Comparison of ENCODE assay signal across 13 cellular contexts in the genomic region with DNA sequence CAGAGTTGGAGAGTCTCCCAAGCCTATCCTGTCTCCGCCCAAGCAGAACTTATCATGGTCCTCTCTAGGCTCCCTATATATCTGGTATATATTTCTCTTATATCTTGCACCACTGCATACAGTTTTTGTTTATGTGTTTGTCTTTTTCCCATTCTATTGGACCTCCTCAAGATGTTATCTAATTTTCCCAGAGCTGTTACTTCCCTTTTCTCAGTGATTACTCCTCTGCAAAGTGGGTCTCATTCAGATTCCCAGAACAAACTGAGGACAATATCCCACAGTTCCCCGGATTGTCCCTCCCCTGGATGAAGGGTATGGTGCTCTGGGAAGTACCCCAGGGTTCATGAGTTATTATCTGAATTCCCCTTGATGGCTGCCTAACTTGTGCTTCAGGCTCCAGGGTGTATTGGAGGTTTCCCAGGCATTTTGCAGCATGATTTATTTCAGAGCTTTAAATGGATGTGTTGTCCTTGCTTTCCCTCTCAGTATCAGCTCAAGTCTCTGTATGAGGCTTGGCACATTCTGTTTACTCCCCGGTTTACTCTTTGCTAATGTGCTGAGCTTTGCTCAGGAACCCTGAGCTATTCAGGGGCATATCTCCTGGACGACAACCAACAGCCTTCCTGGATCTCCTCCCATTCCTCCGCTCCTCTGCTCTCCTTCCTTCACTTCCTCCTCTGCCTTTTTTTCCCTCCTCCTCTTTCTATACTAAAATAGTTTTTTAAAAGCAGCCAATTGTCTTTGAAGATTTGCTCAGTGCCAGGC.
DNase-seq lines count a peak whose midpoint lies in the region; ATAC-seq lines count a peak whose summit lies in the region.
"Had no signal": no experiment of that assay in that cellular context is flagged by ENCODE, and none has a peak within 500 bp of the region (broad histone marks: within the 10 kb centered on the region; RNA-seq: fewer than 3 reads in every experiment).

No MANE protein-coding gene starts in this region.

- peaks cover 6% of the 10 kb centered on the region for H3K9me3 Mint-ChIP-seq in stimulated activated effector memory CD8-positive, alpha-beta T cell treated with anti-CD3 and anti-CD28 coated beads, Interleukin-12 subunit alpha, Interleukin-12 subunit beta, amount 100 ng/mL, for 72 hours
- H3K9me3 Mint-ChIP-seq in activated T-cell treated with anti-CD3 and anti-CD28 coated beads, Interleukin-2, amount 50 U/mL, for 72 hours = no peaks in the 10 kb centered on the region

- ATAC-seq in sciatic nerve (peak; percentile 41), HG03565 (IDR thresholded peaks at IDR 0.05; ENCODE audit: unreplicated experiment) (no peak), GM18520 (IDR thresholded peaks at IDR 0.05; ENCODE audit: unreplicated experiment) (no peak)
- no peak for ATAC-seq in stimulated activated effector memory CD8-positive, alpha-beta T cell treated with anti-CD3 and anti-CD28 coated beads, Interleukin-12 subunit alpha, Interleukin-12 subunit beta, amount 100 ng/mL, for 72 hours
- ATAC-seq in activated T-cell treated with anti-CD3 and anti-CD28 coated beads, Interleukin-2, amount 50 U/mL, for 72 hours (replicated peaks in 1 of 2) = no peak
- ATAC-seq: PC-3, T-cell had no signal

- no peaks in the 10 kb centered on the region for H3K4me1 Mint-ChIP-seq in stimulated activated effector memory CD8-positive, alpha-beta T cell treated with anti-CD3 and anti-CD28 coated beads, Interleukin-12 subunit alpha, Interleukin-12 subunit beta, amount 100 ng/mL, for 72 hours
- no peaks in the 10 kb centered on the region for H3K4me1 Mint-ChIP-seq in activated T-cell treated with anti-CD3 and anti-CD28 coated beads, Interleukin-2, amount 50 U/mL, for 72 hours (ENCODE audit: low read depth)
- H3K4me1 Mint-ChIP-seq: T-cell had no signal

- intact Hi-C loops in sciatic nerve (cut with DNase I) = no loop called here

- H3K4me3 Mint-ChIP-seq in stimulated activated effector memory CD8-positive, alpha-beta T cell treated with anti-CD3 and anti-CD28 coated beads, Interleukin-12 subunit alpha, Interleukin-12 subunit beta, amount 100 ng/mL, for 72 hours = no peak overlapping the region
- no peak overlapping the region for H3K4me3 Mint-ChIP-seq in activated T-cell treated with anti-CD3 and anti-CD28 coated beads, Interleukin-2, amount 50 U/mL, for 72 hours
- H3K4me3 Mint-ChIP-seq: stimulated activated naive CD8-positive, alpha-beta T cell treated with anti-CD3 and anti-CD28 coated beads, Interleukin-15, Interleukin-2, amounts not matched to agents 100 ng/mL and 50 ng/mL, for 24 hours; T-cell had no signal

- DNase-seq in KBM-7 (peak; percentile 2), cerebellum (ENCODE audit: low spot score) (peak; percentile 83), kidney glomerular epithelial cell (lab: John Stamatoyannopoulos, UW) (peak; percentile 33), sciatic nerve (ENCODE audit: low spot score) (no peak)
- no peak for DNase-seq in stimulated activated effector memory CD8-positive, alpha-beta T cell treated with anti-CD3 and anti-CD28 coated beads, Interleukin-12 subunit alpha, Interleukin-12 subunit beta, amount 100 ng/mL, for 72 hours (ENCODE audit: low spot score in 2 of 2)
- DNase-seq in activated T-cell treated with anti-CD3 and anti-CD28 coated beads, Interleukin-2, amount 50 U/mL, for 72 hours = no peak
- DNase-seq: activated CD4-positive, alpha-beta T cell treated with anti-CD3 and anti-CD28 coated beads for 48 hours; NCI-H2227 treated with DMSO at 0.1 percent for 48 hours; T-cell had no signal

- H3K27ac Mint-ChIP-seq in stimulated activated effector memory CD8-positive, alpha-beta T cell treated with anti-CD3 and anti-CD28 coated beads, Interleukin-12 subunit alpha, Interleukin-12 subunit beta, amount 100 ng/mL, for 72 hours = no peak overlapping the region
- no peak overlapping the region for H3K27ac Mint-ChIP-seq in activated T-cell treated with anti-CD3 and anti-CD28 coated beads, Interleukin-2, amount 50 U/mL, for 72 hours
- H3K27ac Mint-ChIP-seq: stimulated activated naive CD8-positive, alpha-beta T cell treated with anti-CD3 and anti-CD28 coated beads, Interleukin-15, Interleukin-2, amounts not matched to agents 100 ng/mL and 50 ng/mL, for 24 hours; T-cell had no signal

- in situ Hi-C loops in KBM-7 (cut with MboI; ENCODE audit: low pct_unique_long_range_greater_than_20kb, low sequenced_read_pairs) = no loop called here

- H3K36me3 Mint-ChIP-seq in stimulated activated effector memory CD8-positive, alpha-beta T cell treated with anti-CD3 and anti-CD28 coated beads, Interleukin-12 subunit alpha, Interleukin-12 subunit beta, amount 100 ng/mL, for 72 hours = no peaks in the 10 kb centered on the region
- H3K36me3 Mint-ChIP-seq in activated T-cell treated with anti-CD3 and anti-CD28 coated beads, Interleukin-2, amount 50 U/mL, for 72 hours (ENCODE audit: insufficient read depth in 2 of 2) = no peaks in the 10 kb centered on the region
- H3K36me3 Mint-ChIP-seq: T-cell had no signal

- H3K27me3 Mint-ChIP-seq in activated T-cell treated with anti-CD3 and anti-CD28 coated beads, Interleukin-2, amount 50 U/mL, for 72 hours (ENCODE audit: low read depth) = no peaks in the 10 kb centered on the region
- H3K27me3 Mint-ChIP-seq: stimulated activated naive CD8-positive, alpha-beta T cell treated with anti-CD3 and anti-CD28 coated beads, Interleukin-15, Interleukin-2, amounts not matched to agents 100 ng/mL and 50 ng/mL, for 24 hours; T-cell had no signal

Comparison
In these comparisons a context has a peak if more than half of its experiments do, and no peak if none do; other contexts are left out.
1. DNase-seq: peak in KBM-7 (single experiment), cerebellum (single experiment) and kidney glomerular epithelial cell (single experiment); none in sciatic nerve (single experiment), stimulated activated effector memory CD8-positive, alpha-beta T cell treated with anti-CD3 and anti-CD28 coated beads, Interleukin-12 subunit alpha, Interleukin-12 subunit beta, amount 100 ng/mL, for 72 hours (0 of 2) and activated T-cell treated with anti-CD3 and anti-CD28 coated beads, Interleukin-2, amount 50 U/mL, for 72 hours (0 of 2).